10 cellular contexts compared by ENCODE assay signal in the genomic region with DNA sequence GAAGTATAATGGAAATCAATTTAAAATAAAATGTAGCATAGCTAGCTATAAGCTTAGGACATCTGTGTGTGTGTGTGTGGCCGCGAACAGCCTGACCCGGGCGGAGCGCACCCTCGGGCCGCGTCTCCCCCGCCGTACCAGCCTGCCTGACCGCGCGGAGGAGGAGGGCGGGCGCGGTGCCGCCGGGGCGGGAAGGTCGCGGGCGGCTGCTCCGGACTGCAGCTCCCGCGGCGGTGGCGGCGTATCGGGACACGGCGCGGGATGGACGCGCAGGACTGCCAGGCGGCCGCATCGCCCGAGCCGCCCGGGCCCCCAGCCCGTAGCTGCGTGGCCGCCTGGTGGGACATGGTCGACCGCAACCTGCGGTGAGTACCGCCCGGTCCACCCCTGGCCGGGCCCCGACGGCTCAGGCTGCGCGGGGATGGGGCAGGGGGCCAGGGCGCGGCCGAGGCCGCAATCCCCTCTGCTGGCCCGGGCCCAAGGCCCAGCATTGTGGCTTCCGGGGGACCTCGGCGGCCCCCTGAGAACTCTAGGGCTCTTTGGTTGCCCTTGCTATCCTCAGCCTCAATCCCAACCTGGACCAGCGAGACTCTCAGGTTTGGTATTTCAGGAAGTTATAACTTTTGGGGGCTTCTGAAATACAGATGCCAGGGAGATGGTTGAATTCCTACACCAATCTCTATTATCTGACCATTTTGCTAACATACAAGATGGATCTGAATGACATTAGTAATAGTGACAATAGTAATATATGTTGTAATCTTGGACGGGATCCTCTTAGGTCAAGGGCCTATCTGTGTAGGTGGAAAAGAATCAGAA. TPM values are rescaled to one million over a fixed set of nuclear protein-coding genes. Genes with fewer than 3 reads are reported as not detected.
A peak's percentile ranks its signal among the peaks of the same experiment; 100 is the strongest.
DNase-seq lines count a peak whose midpoint lies in the region; ATAC-seq lines count a peak whose summit lies in the region.
"Had no signal": no experiment of that assay in that cellular context is flagged by ENCODE, and none has a peak within 500 bp of the region (broad histone marks: within the 10 kb centered on the region; RNA-seq: fewer than 3 reads in every experiment).

A gene with protein sequence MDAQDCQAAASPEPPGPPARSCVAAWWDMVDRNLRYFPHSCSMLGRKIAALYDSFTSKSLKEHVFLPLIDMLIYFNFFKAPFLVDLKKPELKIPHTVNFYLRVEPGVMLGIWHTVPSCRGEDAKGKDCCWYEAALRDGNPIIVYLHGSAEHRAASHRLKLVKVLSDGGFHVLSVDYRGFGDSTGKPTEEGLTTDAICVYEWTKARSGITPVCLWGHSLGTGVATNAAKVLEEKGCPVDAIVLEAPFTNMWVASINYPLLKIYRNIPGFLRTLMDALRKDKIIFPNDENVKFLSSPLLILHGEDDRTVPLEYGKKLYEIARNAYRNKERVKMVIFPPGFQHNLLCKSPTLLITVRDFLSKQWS (plus strand): TSS at position 140 of the 819 bp plus-strand sequence. CDS start 122 bp downstream, at position 262.

- no peaks in the 10 kb centered on the region for H3K79me2 ChIP-seq in trophoblast cell (ENCODE audit: control insufficient read depth, insufficient read depth, low read length, poor library complexity)

- no peak within 1 kb of the TSS for H3K14ac ChIP-seq in trophoblast cell (ENCODE audit: low read length)

- no peak within 1 kb of the TSS for H3K4ac ChIP-seq in trophoblast cell (ENCODE audit: low read depth, low read length)

- peak within 1 kb of the TSS in 7 of 8 donors; percentile 4 to 64 (median 32) for H3K4me3 Mint-ChIP-seq in CD4-positive, alpha-beta memory T cell
- peak within 1 kb of the TSS; percentile 4 for H3K4me3 Mint-ChIP-seq in activated naive CD8-positive, alpha-beta T cell treated with anti-CD3 and anti-CD28 coated beads, Interleukin-2, amount 50 U/mL, for 24 hours
- peak within 1 kb of the TSS in 1 of 3 donors; percentile 55 for H3K4me3 Mint-ChIP-seq in T-cell
- H3K4me3 Mint-ChIP-seq: activated CD4-positive, alpha-beta memory T cell treated with anti-CD3 and anti-CD28 coated beads, Interleukin-2, amount 10 ng/mL, durations not matched to agents 7 days and 5 days had no signal

- no peak for DNase-seq in CD4-positive, alpha-beta memory T cell
- no peak for DNase-seq in activated naive CD8-positive, alpha-beta T cell treated with anti-CD3 and anti-CD28 coated beads, Interleukin-2, amount 50 U/mL, for 24 hours
- DNase-seq in iPS DF 6.9 (ENCODE audit: low read depth, low spot score), result no peak
- no peak for DNase-seq in trophoblast cell
- DNase-seq in activated CD4-positive, alpha-beta T cell treated with anti-CD3 and anti-CD28 coated beads for 1 hour, result no peak
- no peak for DNase-seq in NCI-H446 (lab: John Stamatoyannopoulos, UW)
- no peak for DNase-seq in T-cell
- DNase-seq: activated CD4-positive, alpha-beta memory T cell treated with anti-CD3 and anti-CD28 coated beads, Interleukin-2, amount 10 ng/mL, durations not matched to agents 7 days and 5 days; stimulated activated CD4-positive, alpha-beta T cell treated with anti-CD3 and anti-CD28 coated beads, Interleukin-4, amount 100 ng/mL, for 24 hours had no signal

- no peak within 1 kb of the TSS for H2BK120ac ChIP-seq in trophoblast cell (ENCODE audit: insufficient read depth, low read length, poor library complexity)

- H4K12ac ChIP-seq in trophoblast cell (ENCODE audit: low read depth, low read length), result no peak within 1 kb of the TSS

- no peak within 1 kb of the TSS for H3K18ac ChIP-seq in trophoblast cell (ENCODE audit: low read length)

- no peak within 1 kb of the TSS for H4K8ac ChIP-seq in trophoblast cell (ENCODE audit: low read depth, low read length)

- H3K23ac ChIP-seq in trophoblast cell (ENCODE audit: low read length), result no peak within 1 kb of the TSS

- intact Hi-C loops in CD4-positive, alpha-beta memory T cell (cut with micrococcal nuclease), result no loop called here

- WGBS in iPS DF 6.9 (ENCODE audit: insufficient coverage, insufficient read length), result no CpG with 5 or more reads among the region's 63 CpGs
- WGBS in trophoblast cell (ENCODE audit: extremely low coverage, insufficient coverage, insufficient read length), result no CpG with 5 or more reads among the region's 63 CpGs

- H2AK5ac ChIP-seq in trophoblast cell (ENCODE audit: low read length), result no peak within 1 kb of the TSS

- no peak within 1 kb of the TSS for H2BK12ac ChIP-seq in trophoblast cell (ENCODE audit: low read length)

- H3K27me3 ChIP-seq in CD4-positive, alpha-beta memory T cell (ENCODE audit: insufficient read depth, low read length), result peaks cover 38% of the 10 kb centered on the region
- H3K27me3 ChIP-seq in iPS DF 6.9 (ENCODE audit: control insufficient read depth, insufficient read depth, low read length) (peaks cover 4% of the 10 kb centered on the region), trophoblast cell (ENCODE audit: insufficient read depth, low read length) (peaks cover 25% of the 10 kb centered on the region)

- H3K4me1 ChIP-seq in CD4-positive, alpha-beta memory T cell (ENCODE audit: insufficient read depth, low read length), result peaks cover 21% of the 10 kb centered on the region
- H3K4me1 ChIP-seq in iPS DF 6.9 (ENCODE audit: control insufficient read depth, insufficient read depth, low read length) (0 out of 2 replicates have a peak, but pooled peaks cover 1% of the 10 kb centered on the region), trophoblast cell (ENCODE audit: control insufficient read depth in 1 of 2, insufficient read depth in 2 of 2, low read length in 2 of 2) (peaks cover 0 to 6% of the 10 kb centered on the region in 2 experiments)

- H3K36me3 Mint-ChIP-seq in CD4-positive, alpha-beta memory T cell, result no peaks in the 10 kb centered on the region
- no peaks in the 10 kb centered on the region for H3K36me3 Mint-ChIP-seq in activated naive CD8-positive, alpha-beta T cell treated with anti-CD3 and anti-CD28 coated beads, Interleukin-2, amount 50 U/mL, for 24 hours (ENCODE audit: low read depth)
- no peaks in the 10 kb centered on the region for H3K36me3 Mint-ChIP-seq in T-cell

- POLR2A ChIA-PET in CD4-positive, alpha-beta memory T cell (lab: Charles Lee; ENCODE audit: partially characterized antibody), result no interaction called here
- POLR2A ChIA-PET in T-cell (lab: Charles Lee), result interaction anchor here in 1 of 2 donors (0.5 kb wide), 1 partner anchor 12 kb away, joined by 9 read pairs; no protein-coding TSS in a partner anchor

- no peak for ATAC-seq in activated naive CD8-positive, alpha-beta T cell treated with anti-CD3 and anti-CD28 coated beads, Interleukin-2, amount 50 U/mL, for 24 hours
- ATAC-seq in T-cell (replicated peaks in 1 of 4), result no peak
- ATAC-seq in GM18498 (IDR thresholded peaks at IDR 0.05; ENCODE audit: unreplicated experiment), result no peak

- H2AFZ ChIP-seq in trophoblast cell (ENCODE audit: insufficient read depth, low read length, poor library complexity), result no peak within 1 kb of the TSS

- H3K27ac ChIP-seq in CD4-positive, alpha-beta memory T cell (ENCODE audit: low read depth, low read length), result no peak within 1 kb of the TSS
- H3K27ac ChIP-seq in iPS DF 6.9 (ENCODE audit: low read length) (no peak within 1 kb of the TSS), trophoblast cell (ENCODE audit: low read depth, low read length) (no peak within 1 kb of the TSS)

- H3K79me1 ChIP-seq in trophoblast cell (ENCODE audit: low read length), result no peaks in the 10 kb centered on the region

- peak within 1 kb of the TSS; percentile 50 for H3K4me2 ChIP-seq in trophoblast cell (ENCODE audit: low read length)

- peaks cover 21 to 41% (median 26%) of the 10 kb centered on the region in 4 donors for H3K4me1 Mint-ChIP-seq in CD4-positive, alpha-beta memory T cell
- H3K4me1 Mint-ChIP-seq in activated naive CD8-positive, alpha-beta T cell treated with anti-CD3 and anti-CD28 coated beads, Interleukin-2, amount 50 U/mL, for 24 hours, result peaks cover 38% of the 10 kb centered on the region
- peaks cover 34 to 46% (median 45%) of the 10 kb centered on the region in 3 donors for H3K4me1 Mint-ChIP-seq in T-cell

- CTCF ChIA-PET in CD4-positive, alpha-beta memory T cell (lab: Charles Lee; ENCODE audit: partially characterized antibody), result interaction anchor here (2.3 kb wide), 1 partner anchor 12 kb away, joined by 18 read pairs; no protein-coding TSS in a partner anchor
- CTCF ChIA-PET in T-cell (lab: Charles Lee), result no interaction called here

- no peaks in the 10 kb centered on the region for H3K36me3 ChIP-seq in CD4-positive, alpha-beta memory T cell (ENCODE audit: insufficient read depth, low read length)
- H3K36me3 ChIP-seq in iPS DF 6.9 (ENCODE audit: control insufficient read depth, insufficient read depth, low read length) (no peaks in the 10 kb centered on the region), trophoblast cell (ENCODE audit: control insufficient read depth in 1 of 2, insufficient read depth in 2 of 2, low read length in 2 of 2) (no peaks in the 10 kb centered on the region)

- no peak within 1 kb of the TSS for H3K27ac Mint-ChIP-seq in CD4-positive, alpha-beta memory T cell
- no peak within 1 kb of the TSS for H3K27ac Mint-ChIP-seq in activated naive CD8-positive, alpha-beta T cell treated with anti-CD3 and anti-CD28 coated beads, Interleukin-2, amount 50 U/mL, for 24 hours
- H3K27ac Mint-ChIP-seq in T-cell, result peak within 1 kb of the TSS in 1 of 2 donors; percentile 2
- H3K27ac Mint-ChIP-seq: activated CD4-positive, alpha-beta memory T cell treated with anti-CD3 and anti-CD28 coated beads, Interleukin-2, amount 10 ng/mL, durations not matched to agents 7 days and 5 days had no signal

- H3K27me3 Mint-ChIP-seq in CD4-positive, alpha-beta memory T cell, result peaks cover 48 to 63% of the 10 kb centered on the region in 2 donors
- H3K27me3 Mint-ChIP-seq in activated naive CD8-positive, alpha-beta T cell treated with anti-CD3 and anti-CD28 coated beads, Interleukin-2, amount 50 U/mL, for 24 hours, result peaks cover 72% of the 10 kb centered on the region
- peaks cover 59 to 60% of the 10 kb centered on the region in 2 donors for H3K27me3 Mint-ChIP-seq in T-cell

- no peak within 1 kb of the TSS for H4K91ac ChIP-seq in trophoblast cell (ENCODE audit: low read depth, low read length)

- no peak within 1 kb of the TSS for H3K9ac ChIP-seq in trophoblast cell (ENCODE audit: low read length)

- H3K9me3 ChIP-seq in CD4-positive, alpha-beta memory T cell (ENCODE audit: control insufficient read depth in 1 of 2, low read length in 2 of 2), result no peaks in the 10 kb centered on the region
- H3K9me3 ChIP-seq in iPS DF 6.9 (ENCODE audit: control insufficient read depth, insufficient read depth, low read length) (no peaks in the 10 kb centered on the region), trophoblast cell (ENCODE audit: insufficient read depth, low read depth, low read length) (peaks cover 1% of the 10 kb centered on the region)

- H2BK5ac ChIP-seq in trophoblast cell (ENCODE audit: low read depth, low read length, poor library complexity), result no peak within 1 kb of the TSS

- no peaks in the 10 kb centered on the region for H3K9me3 Mint-ChIP-seq in CD4-positive, alpha-beta memory T cell
- H3K9me3 Mint-ChIP-seq in activated naive CD8-positive, alpha-beta T cell treated with anti-CD3 and anti-CD28 coated beads, Interleukin-2, amount 50 U/mL, for 24 hours, result no peaks in the 10 kb centered on the region
- H3K9me3 Mint-ChIP-seq in T-cell, result no peaks in the 10 kb centered on the region
- H3K9me3 Mint-ChIP-seq: activated CD4-positive, alpha-beta memory T cell treated with anti-CD3 and anti-CD28 coated beads, Interleukin-2, amount 10 ng/mL, durations not matched to agents 7 days and 5 days had no signal

- no peak within 1 kb of the TSS for H3K4me3 ChIP-seq in CD4-positive, alpha-beta memory T cell (ENCODE audit: low read length in 2 of 2)
- peak within 1 kb of the TSS; percentile 64; the same call in 1 of the 2 replicates for H3K4me3 ChIP-seq in iPS DF 6.9 (ENCODE audit: low read length)
- peak within 1 kb of the TSS; percentile 55 for H3K4me3 ChIP-seq in trophoblast cell (ENCODE audit: low read depth, low read length)

RNA-seq across cellular contexts. Expression of the gene that starts here (rescaled TPM):
- not detected for total RNA-seq in CD4-positive, alpha-beta memory T cell
- polyA plus RNA-seq in CD4-positive, alpha-beta memory T cell, result not detected
- polyA plus RNA-seq in trophoblast cell (2013), result not detected in 2 replicates
- not detected for total RNA-seq in T-cell
- total RNA-seq: activated CD4-positive, alpha-beta memory T cell treated with anti-CD3 and anti-CD28 coated beads, Interleukin-2, amount 10 ng/mL, durations not matched to agents 7 days and 5 days had no signal

Comparison
In these comparisons a context has a peak if more than half of its experiments do, and no peak if none do; other contexts are left out.
1. H3K4me3 ChIP-seq: peak in iPS DF 6.9 (single experiment) and trophoblast cell (single experiment); none in CD4-positive, alpha-beta memory T cell (0 of 2).